ENCODE assay signal across 3 cellular contexts in the genomic region with DNA sequence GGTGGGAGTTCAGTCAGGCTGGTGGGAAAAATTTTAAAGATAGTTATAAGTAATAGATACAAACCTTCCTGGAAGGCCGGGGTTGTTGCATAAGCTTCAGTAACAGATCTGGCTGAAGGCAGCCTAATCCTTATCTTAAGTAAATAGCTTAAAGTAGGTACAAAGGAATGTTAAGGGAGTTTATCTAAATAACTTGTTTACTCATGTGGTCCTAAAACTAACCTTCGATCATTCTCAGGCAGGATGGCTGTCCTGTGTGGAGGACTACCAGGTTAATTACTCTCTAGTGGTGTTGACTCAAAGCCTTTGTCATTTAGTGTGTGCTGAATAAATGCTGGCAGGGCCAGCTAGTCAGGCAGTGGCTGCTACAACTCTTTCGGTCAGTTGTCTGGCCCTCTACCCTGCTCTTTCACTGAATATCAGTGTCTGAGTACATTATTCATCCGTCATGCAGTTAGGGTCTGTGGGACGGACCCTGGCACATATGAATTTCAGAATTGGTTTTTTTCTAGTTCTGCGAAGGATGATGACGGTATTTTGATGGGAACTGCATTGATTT.
A peak's percentile ranks its signal among the peaks of the same experiment; 100 is the strongest.
TF ChIP-seq lines count a peak whose summit lies in the region.

No MANE protein-coding gene starts in this region.

TF ChIP-seq in HEK293, 187 proteins besides CTCF, POLR2A, EP300 and RAD21:
- TF ChIP-seq, protein P1, sequence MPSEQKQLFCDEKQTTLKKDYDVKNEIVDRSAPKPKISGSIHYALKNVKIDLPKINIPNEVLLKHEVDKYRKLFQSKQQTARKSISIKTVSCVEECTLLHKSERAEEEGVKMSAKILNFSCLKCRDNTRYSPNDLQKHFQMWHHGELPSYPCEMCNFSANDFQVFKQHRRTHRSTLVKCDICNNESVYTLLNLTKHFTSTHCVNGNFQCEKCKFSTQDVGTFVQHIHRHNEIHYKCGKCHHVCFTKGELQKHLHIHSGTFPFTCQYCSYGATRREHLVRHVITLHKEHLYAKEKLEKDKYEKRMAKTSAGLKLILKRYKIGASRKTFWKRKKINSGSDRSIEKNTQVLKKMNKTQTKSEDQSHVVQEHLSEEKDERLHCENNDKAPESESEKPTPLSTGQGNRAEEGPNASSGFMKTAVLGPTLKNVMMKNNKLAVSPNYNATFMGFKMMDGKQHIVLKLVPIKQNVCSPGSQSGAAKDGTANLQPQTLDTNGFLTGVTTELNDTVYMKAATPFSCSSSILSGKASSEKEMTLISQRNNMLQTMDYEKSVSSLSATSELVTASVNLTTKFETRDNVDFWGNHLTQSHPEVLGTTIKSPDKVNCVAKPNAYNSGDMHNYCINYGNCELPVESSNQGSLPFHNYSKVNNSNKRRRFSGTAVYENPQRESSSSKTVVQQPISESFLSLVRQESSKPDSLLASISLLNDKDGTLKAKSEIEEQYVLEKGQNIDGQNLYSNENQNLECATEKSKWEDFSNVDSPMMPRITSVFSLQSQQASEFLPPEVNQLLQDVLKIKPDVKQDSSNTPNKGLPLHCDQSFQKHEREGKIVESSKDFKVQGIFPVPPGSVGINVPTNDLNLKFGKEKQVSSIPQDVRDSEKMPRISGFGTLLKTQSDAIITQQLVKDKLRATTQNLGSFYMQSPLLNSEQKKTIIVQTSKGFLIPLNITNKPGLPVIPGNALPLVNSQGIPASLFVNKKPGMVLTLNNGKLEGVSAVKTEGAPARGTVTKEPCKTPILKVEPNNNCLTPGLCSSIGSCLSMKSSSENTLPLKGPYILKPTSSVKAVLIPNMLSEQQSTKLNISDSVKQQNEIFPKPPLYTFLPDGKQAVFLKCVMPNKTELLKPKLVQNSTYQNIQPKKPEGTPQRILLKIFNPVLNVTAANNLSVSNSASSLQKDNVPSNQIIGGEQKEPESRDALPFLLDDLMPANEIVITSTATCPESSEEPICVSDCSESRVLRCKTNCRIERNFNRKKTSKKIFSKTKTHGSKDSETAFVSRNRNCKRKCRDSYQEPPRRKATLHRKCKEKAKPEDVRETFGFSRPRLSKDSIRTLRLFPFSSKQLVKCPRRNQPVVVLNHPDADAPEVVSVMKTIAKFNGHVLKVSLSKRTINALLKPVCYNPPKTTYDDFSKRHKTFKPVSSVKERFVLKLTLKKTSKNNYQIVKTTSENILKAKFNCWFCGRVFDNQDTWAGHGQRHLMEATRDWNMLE (tag by site-specific recombination; conservative IDR thresholded peaks at IDR 0.05; ENCODE audit: low read depth), result no peak
- TF ChIP-seq SETDB1 (IDR thresholded peaks at IDR 0.05; ENCODE audit: insufficient read length, low read length) (peak; percentile 41), ZNF174 (tag by site-specific recombination; IDR thresholded peaks at IDR 0.05) (no peak)
- TF ChIP-seq, protein P2, sequence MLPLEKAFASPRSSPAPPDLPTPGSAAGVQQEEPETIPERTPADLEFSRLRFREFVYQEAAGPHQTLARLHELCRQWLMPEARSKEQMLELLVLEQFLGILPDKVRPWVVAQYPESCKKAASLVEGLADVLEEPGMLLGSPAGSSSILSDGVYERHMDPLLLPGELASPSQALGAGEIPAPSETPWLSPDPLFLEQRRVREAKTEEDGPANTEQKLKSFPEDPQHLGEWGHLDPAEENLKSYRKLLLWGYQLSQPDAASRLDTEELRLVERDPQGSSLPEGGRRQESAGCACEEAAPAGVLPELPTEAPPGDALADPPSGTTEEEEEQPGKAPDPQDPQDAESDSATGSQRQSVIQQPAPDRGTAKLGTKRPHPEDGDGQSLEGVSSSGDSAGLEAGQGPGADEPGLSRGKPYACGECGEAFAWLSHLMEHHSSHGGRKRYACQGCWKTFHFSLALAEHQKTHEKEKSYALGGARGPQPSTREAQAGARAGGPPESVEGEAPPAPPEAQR (tag by site-specific recombination; IDR thresholded peaks at IDR 0.05), result no peak
TF ChIP-seq in HEK293: peak in this region for 1.

TF ChIP-seq in K562, 482 proteins besides CTCF, POLR2A, EP300 and RAD21 (continued from another document and continues in another):
- TF ChIP-seq, protein P3, sequence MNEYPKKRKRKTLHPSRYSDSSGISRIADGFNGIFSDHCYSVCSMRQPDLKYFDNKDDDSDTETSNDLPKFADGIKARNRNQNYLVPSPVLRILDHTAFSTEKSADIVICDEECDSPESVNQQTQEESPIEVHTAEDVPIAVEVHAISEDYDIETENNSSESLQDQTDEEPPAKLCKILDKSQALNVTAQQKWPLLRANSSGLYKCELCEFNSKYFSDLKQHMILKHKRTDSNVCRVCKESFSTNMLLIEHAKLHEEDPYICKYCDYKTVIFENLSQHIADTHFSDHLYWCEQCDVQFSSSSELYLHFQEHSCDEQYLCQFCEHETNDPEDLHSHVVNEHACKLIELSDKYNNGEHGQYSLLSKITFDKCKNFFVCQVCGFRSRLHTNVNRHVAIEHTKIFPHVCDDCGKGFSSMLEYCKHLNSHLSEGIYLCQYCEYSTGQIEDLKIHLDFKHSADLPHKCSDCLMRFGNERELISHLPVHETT (CRISPR knock-in tag; conservative IDR thresholded peaks at IDR 0.05 in 1 of 2, IDR thresholded peaks at IDR 0.05 in 1 of 2), result no peak
- no peak for TF ChIP-seq ZBED1 (IDR thresholded peaks at IDR 0.05)
- TF ChIP-seq ARHGAP35 (IDR thresholded peaks at IDR 0.05; ENCODE audit: partially characterized antibody), result no peak
- no peak for TF ChIP-seq KLF6 (CRISPR knock-in tag; IDR thresholded peaks at IDR 0.05; ENCODE audit: borderline replicate concordance)
- TF ChIP-seq, protein P4, sequence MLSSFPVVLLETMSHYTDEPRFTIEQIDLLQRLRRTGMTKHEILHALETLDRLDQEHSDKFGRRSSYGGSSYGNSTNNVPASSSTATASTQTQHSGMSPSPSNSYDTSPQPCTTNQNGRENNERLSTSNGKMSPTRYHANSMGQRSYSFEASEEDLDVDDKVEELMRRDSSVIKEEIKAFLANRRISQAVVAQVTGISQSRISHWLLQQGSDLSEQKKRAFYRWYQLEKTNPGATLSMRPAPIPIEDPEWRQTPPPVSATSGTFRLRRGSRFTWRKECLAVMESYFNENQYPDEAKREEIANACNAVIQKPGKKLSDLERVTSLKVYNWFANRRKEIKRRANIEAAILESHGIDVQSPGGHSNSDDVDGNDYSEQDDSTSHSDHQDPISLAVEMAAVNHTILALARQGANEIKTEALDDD (IDR thresholded peaks at IDR 0.05), result peak; percentile 48; the same call in 1 of the 2 replicates
- no peak for TF ChIP-seq GTF2E2 (tag; IDR thresholded peaks at IDR 0.05)
- TF ChIP-seq FOXA3 (CRISPR knock-in tag; conservative IDR thresholded peaks at IDR 0.05 in 1 of 2, IDR thresholded peaks at IDR 0.05 in 1 of 2), result peak in 1 of 2 experiments; percentile 87; a peak in 2 of 4 replicates
- TF ChIP-seq TRIM24 (IDR thresholded peaks at IDR 0.05), result peak in 1 of 2 experiments; percentile 27; a peak in 1 of 4 replicates
- TF ChIP-seq, protein P5, sequence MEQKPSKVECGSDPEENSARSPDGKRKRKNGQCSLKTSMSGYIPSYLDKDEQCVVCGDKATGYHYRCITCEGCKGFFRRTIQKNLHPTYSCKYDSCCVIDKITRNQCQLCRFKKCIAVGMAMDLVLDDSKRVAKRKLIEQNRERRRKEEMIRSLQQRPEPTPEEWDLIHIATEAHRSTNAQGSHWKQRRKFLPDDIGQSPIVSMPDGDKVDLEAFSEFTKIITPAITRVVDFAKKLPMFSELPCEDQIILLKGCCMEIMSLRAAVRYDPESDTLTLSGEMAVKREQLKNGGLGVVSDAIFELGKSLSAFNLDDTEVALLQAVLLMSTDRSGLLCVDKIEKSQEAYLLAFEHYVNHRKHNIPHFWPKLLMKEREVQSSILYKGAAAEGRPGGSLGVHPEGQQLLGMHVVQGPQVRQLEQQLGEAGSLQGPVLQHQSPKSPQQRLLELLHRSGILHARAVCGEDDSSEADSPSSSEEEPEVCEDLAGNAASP (IDR thresholded peaks at IDR 0.05), result no peak
- TF ChIP-seq SMC3 (conservative IDR thresholded peaks at IDR 0.05; ENCODE audit: insufficient read depth, low read depth, low read length), result no peak
- no peak for TF ChIP-seq CHCHD3 (CRISPR knock-in tag; IDR thresholded peaks at IDR 0.05)
- no peak for TF ChIP-seq NFYB (IDR thresholded peaks at IDR 0.05; ENCODE audit: extremely low read depth, insufficient read length)
- no peak for TF ChIP-seq NUFIP1 (IDR thresholded peaks at IDR 0.05; ENCODE audit: partially characterized antibody)
- TF ChIP-seq ZNF12 (CRISPR knock-in tag; IDR thresholded peaks at IDR 0.05), result no peak
- TF ChIP-seq RBM14 (IDR thresholded peaks at IDR 0.05; ENCODE audit: borderline replicate concordance, insufficient read depth, low read depth, low read length), result no peak
- no peak for TF ChIP-seq TAF15 (IDR thresholded peaks at IDR 0.05; ENCODE audit: low read depth, low read length)
- no peak for TF ChIP-seq ZKSCAN3 (CRISPR knock-in tag; IDR thresholded peaks at IDR 0.05)
- TF ChIP-seq, protein P6, sequence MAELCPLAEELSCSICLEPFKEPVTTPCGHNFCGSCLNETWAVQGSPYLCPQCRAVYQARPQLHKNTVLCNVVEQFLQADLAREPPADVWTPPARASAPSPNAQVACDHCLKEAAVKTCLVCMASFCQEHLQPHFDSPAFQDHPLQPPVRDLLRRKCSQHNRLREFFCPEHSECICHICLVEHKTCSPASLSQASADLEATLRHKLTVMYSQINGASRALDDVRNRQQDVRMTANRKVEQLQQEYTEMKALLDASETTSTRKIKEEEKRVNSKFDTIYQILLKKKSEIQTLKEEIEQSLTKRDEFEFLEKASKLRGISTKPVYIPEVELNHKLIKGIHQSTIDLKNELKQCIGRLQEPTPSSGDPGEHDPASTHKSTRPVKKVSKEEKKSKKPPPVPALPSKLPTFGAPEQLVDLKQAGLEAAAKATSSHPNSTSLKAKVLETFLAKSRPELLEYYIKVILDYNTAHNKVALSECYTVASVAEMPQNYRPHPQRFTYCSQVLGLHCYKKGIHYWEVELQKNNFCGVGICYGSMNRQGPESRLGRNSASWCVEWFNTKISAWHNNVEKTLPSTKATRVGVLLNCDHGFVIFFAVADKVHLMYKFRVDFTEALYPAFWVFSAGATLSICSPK (IDR thresholded peaks at IDR 0.05; ENCODE audit: borderline replicate concordance), result no peak

TF ChIP-seq in HepG2, 621 proteins besides CTCF, POLR2A, EP300 and RAD21 (continued from another document and continues in another):
- TF ChIP-seq, protein P7, sequence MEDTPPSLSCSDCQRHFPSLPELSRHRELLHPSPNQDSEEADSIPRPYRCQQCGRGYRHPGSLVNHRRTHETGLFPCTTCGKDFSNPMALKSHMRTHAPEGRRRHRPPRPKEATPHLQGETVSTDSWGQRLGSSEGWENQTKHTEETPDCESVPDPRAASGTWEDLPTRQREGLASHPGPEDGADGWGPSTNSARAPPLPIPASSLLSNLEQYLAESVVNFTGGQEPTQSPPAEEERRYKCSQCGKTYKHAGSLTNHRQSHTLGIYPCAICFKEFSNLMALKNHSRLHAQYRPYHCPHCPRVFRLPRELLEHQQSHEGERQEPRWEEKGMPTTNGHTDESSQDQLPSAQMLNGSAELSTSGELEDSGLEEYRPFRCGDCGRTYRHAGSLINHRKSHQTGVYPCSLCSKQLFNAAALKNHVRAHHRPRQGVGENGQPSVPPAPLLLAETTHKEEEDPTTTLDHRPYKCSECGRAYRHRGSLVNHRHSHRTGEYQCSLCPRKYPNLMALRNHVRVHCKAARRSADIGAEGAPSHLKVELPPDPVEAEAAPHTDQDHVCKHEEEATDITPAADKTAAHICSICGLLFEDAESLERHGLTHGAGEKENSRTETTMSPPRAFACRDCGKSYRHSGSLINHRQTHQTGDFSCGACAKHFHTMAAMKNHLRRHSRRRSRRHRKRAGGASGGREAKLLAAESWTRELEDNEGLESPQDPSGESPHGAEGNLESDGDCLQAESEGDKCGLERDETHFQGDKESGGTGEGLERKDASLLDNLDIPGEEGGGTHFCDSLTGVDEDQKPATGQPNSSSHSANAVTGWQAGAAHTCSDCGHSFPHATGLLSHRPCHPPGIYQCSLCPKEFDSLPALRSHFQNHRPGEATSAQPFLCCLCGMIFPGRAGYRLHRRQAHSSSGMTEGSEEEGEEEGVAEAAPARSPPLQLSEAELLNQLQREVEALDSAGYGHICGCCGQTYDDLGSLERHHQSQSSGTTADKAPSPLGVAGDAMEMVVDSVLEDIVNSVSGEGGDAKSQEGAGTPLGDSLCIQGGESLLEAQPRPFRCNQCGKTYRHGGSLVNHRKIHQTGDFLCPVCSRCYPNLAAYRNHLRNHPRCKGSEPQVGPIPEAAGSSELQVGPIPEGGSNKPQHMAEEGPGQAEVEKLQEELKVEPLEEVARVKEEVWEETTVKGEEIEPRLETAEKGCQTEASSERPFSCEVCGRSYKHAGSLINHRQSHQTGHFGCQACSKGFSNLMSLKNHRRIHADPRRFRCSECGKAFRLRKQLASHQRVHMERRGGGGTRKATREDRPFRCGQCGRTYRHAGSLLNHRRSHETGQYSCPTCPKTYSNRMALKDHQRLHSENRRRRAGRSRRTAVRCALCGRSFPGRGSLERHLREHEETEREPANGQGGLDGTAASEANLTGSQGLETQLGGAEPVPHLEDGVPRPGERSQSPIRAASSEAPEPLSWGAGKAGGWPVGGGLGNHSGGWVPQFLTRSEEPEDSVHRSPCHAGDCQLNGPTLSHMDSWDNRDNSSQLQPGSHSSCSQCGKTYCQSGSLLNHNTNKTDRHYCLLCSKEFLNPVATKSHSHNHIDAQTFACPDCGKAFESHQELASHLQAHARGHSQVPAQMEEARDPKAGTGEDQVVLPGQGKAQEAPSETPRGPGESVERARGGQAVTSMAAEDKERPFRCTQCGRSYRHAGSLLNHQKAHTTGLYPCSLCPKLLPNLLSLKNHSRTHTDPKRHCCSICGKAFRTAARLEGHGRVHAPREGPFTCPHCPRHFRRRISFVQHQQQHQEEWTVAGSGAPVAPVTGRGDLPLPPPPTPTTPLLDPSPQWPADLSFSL (CRISPR knock-in tag; IDR thresholded peaks at IDR 0.05), result no peak
- TF ChIP-seq MBD4 (IDR thresholded peaks at IDR 0.05; ENCODE audit: borderline replicate concordance, low read length) (no peak), HNRNPL (IDR thresholded peaks at IDR 0.05; ENCODE audit: low read depth, low read length) (no peak), ZNF253 (CRISPR knock-in tag; IDR thresholded peaks at IDR 0.05; ENCODE audit: borderline replicate concordance) (peak; percentile 95), ZNF230 (CRISPR knock-in tag; IDR thresholded peaks at IDR 0.05) (no peak)
- TF ChIP-seq, protein P8, sequence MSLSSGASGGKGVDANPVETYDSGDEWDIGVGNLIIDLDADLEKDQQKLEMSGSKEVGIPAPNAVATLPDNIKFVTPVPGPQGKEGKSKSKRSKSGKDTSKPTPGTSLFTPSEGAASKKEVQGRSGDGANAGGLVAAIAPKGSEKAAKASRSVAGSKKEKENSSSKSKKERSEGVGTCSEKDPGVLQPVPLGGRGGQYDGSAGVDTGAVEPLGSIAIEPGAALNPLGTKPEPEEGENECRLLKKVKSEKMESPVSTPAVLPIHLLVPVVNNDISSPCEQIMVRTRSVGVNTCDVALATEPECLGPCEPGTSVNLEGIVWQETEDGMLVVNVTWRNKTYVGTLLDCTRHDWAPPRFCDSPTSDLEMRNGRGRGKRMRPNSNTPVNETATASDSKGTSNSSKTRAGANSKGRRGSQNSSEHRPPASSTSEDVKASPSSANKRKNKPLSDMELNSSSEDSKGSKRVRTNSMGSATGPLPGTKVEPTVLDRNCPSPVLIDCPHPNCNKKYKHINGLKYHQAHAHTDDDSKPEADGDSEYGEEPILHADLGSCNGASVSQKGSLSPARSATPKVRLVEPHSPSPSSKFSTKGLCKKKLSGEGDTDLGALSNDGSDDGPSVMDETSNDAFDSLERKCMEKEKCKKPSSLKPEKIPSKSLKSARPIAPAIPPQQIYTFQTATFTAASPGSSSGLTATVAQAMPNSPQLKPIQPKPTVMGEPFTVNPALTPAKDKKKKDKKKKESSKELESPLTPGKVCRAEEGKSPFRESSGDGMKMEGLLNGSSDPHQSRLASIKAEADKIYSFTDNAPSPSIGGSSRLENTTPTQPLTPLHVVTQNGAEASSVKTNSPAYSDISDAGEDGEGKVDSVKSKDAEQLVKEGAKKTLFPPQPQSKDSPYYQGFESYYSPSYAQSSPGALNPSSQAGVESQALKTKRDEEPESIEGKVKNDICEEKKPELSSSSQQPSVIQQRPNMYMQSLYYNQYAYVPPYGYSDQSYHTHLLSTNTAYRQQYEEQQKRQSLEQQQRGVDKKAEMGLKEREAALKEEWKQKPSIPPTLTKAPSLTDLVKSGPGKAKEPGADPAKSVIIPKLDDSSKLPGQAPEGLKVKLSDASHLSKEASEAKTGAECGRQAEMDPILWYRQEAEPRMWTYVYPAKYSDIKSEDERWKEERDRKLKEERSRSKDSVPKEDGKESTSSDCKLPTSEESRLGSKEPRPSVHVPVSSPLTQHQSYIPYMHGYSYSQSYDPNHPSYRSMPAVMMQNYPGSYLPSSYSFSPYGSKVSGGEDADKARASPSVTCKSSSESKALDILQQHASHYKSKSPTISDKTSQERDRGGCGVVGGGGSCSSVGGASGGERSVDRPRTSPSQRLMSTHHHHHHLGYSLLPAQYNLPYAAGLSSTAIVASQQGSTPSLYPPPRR (CRISPR knock-in tag; IDR thresholded peaks at IDR 0.05; ENCODE audit: borderline replicate concordance), result 0 out of 2 replicates have a peak, but pooled peaks have one; percentile 21
